8 cellular contexts compared by ENCODE assay signal in genomic region chr2:168246072-168246482, GRCh38. TPM values are rescaled to one million over a fixed set of nuclear protein-coding genes. Genes with fewer than 3 reads are reported as not detected.
A peak's percentile ranks its signal among the peaks of the same experiment; 100 is the strongest.
DNase-seq lines count a peak whose midpoint lies in the region; ATAC-seq and TF ChIP-seq lines count a peak whose summit lies in the region.

No MANE protein-coding gene starts in this region.

- H3K9me2 ChIP-seq in GM23338 (ENCODE audit: insufficient read depth): no peaks in the 10 kb centered on the region

- H3K36me3 Mint-ChIP-seq in GM23338 (ENCODE audit: low read depth): no peaks in the 10 kb centered on the region

- peak overlapping the region; percentile 62 for H3K4me3 ChIP-seq in GM23338
- H3K4me3 ChIP-seq in fibroblast of mammary gland (ENCODE audit: control insufficient read depth, low read depth, low read length): peak overlapping the region; percentile 59
- H3K4me3 ChIP-seq in psoas muscle: peak overlapping the region; percentile 82

- H3K36me3 ChIP-seq in GM23338 (ENCODE audit: insufficient read depth) (no peaks in the 10 kb centered on the region), psoas muscle (ENCODE audit: insufficient read depth in 1 of 2, low read depth in 1 of 2) (no peaks in the 10 kb centered on the region)

- H2AFZ ChIP-seq in GM23338: peak overlapping the region; percentile 4; the same call in 1 of the 2 replicates

- H3K27ac ChIP-seq in GM23338 (ENCODE audit: low read depth) (no peak overlapping the region), RWPE1 (peak overlapping the region; percentile 88), psoas muscle (peak overlapping the region; percentile 63)

- CTCF ChIA-PET in RWPE1 (lab: Yijun Ruan, JAX): interaction anchor here (0.7 to 1.4 kb wide), 3 partner anchors 127 to 659 kb away, joined by 3 to 5 read pairs (median 5); no protein-coding TSS in a partner anchor

- H3K4me3 Mint-ChIP-seq in GM23338: peak overlapping the region; percentile 86

- H3K9me3 ChIP-seq in psoas muscle: no peaks in the 10 kb centered on the region

- peak overlapping the region; percentile 89 for H3K4me2 ChIP-seq in GM23338

- DNase-seq in GM23338 (ENCODE audit: low spot score) (peak; percentile 67), RWPE1 (ENCODE audit: low spot score) (no peak), fibroblast of mammary gland (ENCODE audit: low read depth) (no peak), psoas muscle (no peak), NCI-H2196 (lab: John Stamatoyannopoulos, UW; ENCODE audit: unreplicated experiment) (no peak), Ammon's horn (ENCODE audit: low spot score) (no peak)
- DNase-seq in activated effector memory CD4-positive, alpha-beta T cell treated with anti-CD3 and anti-CD28 coated beads, Interleukin-2, amount 50 U/mL, for 16 hours: no peak
- no peak for DNase-seq in stimulated activated CD4-positive, alpha-beta T cell treated with anti-CD3 and anti-CD28 coated beads, Interleukin-4, amount 100 ng/mL, for 4 hours

- ATAC-seq in GM23338 (peak; percentile 5), psoas muscle (peak in 2 of 4 donors; percentile 3 to 7)

- POLR2A ChIA-PET in RWPE1 (lab: Yijun Ruan, JAX; ENCODE audit: low non-redundant PET): no interaction called here

- H4K20me1 ChIP-seq in GM23338 (replicated peaks; ENCODE audit: insufficient read depth): 0 out of 2 replicates have a peak, but pooled peaks cover 8% of the 10 kb centered on the region

- H3K27me3 ChIP-seq in GM23338 (ENCODE audit: insufficient read depth): peaks cover 8% of the 10 kb centered on the region; the same call in 1 of the 2 replicates
- no peaks in the 10 kb centered on the region for H3K27me3 ChIP-seq in psoas muscle (ENCODE audit: insufficient read depth in 3 of 3, low read length in 2 of 3)

- peaks cover 44% of the 10 kb centered on the region for H3K4me1 ChIP-seq in GM23338 (ENCODE audit: insufficient read depth)
- H3K4me1 ChIP-seq in psoas muscle: no peaks in the 10 kb centered on the region

- no peak overlapping the region for H3K27ac Mint-ChIP-seq in GM23338

- H3K79me2 ChIP-seq in GM23338 (replicated peaks; ENCODE audit: insufficient read depth): peaks cover 13% of the 10 kb centered on the region

- H3K27me3 Mint-ChIP-seq in GM23338 (ENCODE audit: insufficient read depth, low read depth, poor library complexity): peaks cover 3% of the 10 kb centered on the region

- TF ChIP-seq CTCF in GM23338 (conservative IDR thresholded peaks at IDR 0.05; ENCODE audit: low read depth in 2 of 2) (no peak), RWPE1 (conservative IDR thresholded peaks at IDR 0.05; ENCODE audit: low read depth) (no peak), fibroblast of mammary gland (conservative IDR thresholded peaks at IDR 0.05; ENCODE audit: control insufficient read depth, insufficient read depth, low read depth, low read length) (no peak), psoas muscle (IDR thresholded peaks at IDR 0.05) (no peak)

- intact Hi-C loops in psoas muscle (cut with DNase I): no loop called here

- 20 to 26% (median 25%) methylated on average over 11 of the region's 11 CpGs for WGBS in psoas muscle, 3 donors

- peaks cover 36% of the 10 kb centered on the region for H3K4me1 Mint-ChIP-seq in GM23338

- no peaks in the 10 kb centered on the region for H3K9me3 Mint-ChIP-seq in GM23338

- H3F3A ChIP-seq in GM23338 (replicated peaks; ENCODE audit: low read depth): peaks cover 7% of the 10 kb centered on the region; the same call in 1 of the 2 replicates

TF ChIP-seq in GM23338, 12 proteins besides CTCF, POLR2A, EP300 and RAD21:
- TF ChIP-seq ETS1 (IDR thresholded peaks at IDR 0.05) (no peak), ZNF114 (CRISPR knock-in tag; IDR thresholded peaks at IDR 0.05) (no peak), CREB1 (CRISPR knock-in tag; IDR thresholded peaks at IDR 0.05; ENCODE audit: low read depth) (no peak), POLR2AphosphoS5 (IDR thresholded peaks at IDR 0.05; ENCODE audit: low read depth) (no peak), JUNB (IDR thresholded peaks at IDR 0.05; ENCODE audit: unreplicated experiment) (no peak), ZNF331 (CRISPR knock-in tag; IDR thresholded peaks at IDR 0.05; ENCODE audit: low read depth) (no peak)

RNA-seq across cellular contexts. Expression of gene STK39, which starts 1.3 kb away (rescaled TPM):
- 14.2 and 16.9 TPM in 2 replicates for total RNA-seq in GM23338 (2014; rRNA removed; shearing (Covaris generic))
- polyA plus RNA-seq in GM23338 (2016; fragmentation: Nextera tagmentation; extraction: Ambion mirVana) (9.5 and 10.0 TPM in 2 replicates), psoas muscle (1 to 10 TPM; 2.9 to 10.0 (median 4.9) TPM)
- total RNA-seq in psoas muscle: 1 to 10 TPM; 2.3 to 7.1 (median 4.0) TPM
